In the genomic region with DNA sequence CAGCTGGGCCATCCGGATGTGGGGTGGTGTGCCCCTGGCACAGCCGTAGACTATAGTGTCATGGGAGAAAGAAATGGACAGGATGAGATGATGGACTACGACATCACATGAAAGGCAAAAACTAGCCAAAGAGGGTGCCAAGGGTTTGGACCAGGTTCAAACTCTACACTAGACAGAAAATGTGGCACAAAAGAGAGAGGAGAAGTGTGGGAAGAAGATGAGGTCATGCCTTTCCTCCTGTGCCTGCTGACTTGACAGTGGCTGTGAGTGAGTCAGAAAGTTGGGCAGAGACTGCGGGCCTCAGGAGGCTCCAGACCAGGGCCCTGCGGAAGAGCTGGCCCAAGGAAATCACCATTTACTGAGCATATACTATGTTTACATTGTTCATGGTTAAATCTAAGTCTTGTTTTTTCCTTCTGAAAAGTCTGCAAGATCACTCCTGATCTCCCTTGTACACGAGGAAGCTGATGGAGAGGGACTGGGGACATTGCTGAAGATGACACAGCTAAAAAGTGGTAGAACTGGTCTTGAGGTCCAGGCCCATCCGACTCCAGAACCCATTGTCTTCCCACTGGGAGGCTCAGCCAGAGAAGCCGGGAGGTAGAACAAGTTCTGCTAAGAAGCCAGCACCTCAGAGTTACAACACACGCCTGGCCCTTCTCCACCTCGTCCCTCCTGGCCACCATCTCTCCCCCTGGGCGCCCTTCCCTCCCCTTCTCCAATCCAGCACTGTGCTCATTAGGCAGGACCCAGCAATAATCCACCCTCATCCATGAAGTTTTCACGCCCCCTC, we compare ENCODE assay signal across 10 cellular contexts. TPM values are rescaled to one million over a fixed set of nuclear protein-coding genes. Genes with fewer than 3 reads are reported as not detected.
DNase-seq lines count a peak whose midpoint lies in the region; ATAC-seq and TF ChIP-seq lines count a peak whose summit lies in the region.
"Had no signal": no experiment of that assay in that cellular context is flagged by ENCODE, and none has a peak within 500 bp of the region (broad histone marks: within the 10 kb centered on the region; RNA-seq: fewer than 3 reads in every experiment).

No MANE protein-coding gene starts in this region.

- H3K4me3 Mint-ChIP-seq in GM23338, result no peak overlapping the region
- H3K4me3 Mint-ChIP-seq in activated CD8-positive, alpha-beta T cell treated with anti-CD3 and anti-CD28 coated beads for 36 hours, result no peak overlapping the region

- no peak overlapping the region for H2AFZ ChIP-seq in GM23338

- no peaks in the 10 kb centered on the region for H3F3A ChIP-seq in GM23338 (replicated peaks; ENCODE audit: low read depth)

- no peaks in the 10 kb centered on the region for H3K9me3 ChIP-seq in adrenal gland (replicated peaks in 1 of 3)
- H3K9me3 ChIP-seq in gastroesophageal sphincter, result no peaks in the 10 kb centered on the region
- peaks cover 0 to 11% (median 8%) of the 10 kb centered on the region in 8 donors for H3K9me3 ChIP-seq in spleen

- peaks cover 17% of the 10 kb centered on the region for H3K4me1 Mint-ChIP-seq in GM23338
- H3K4me1 Mint-ChIP-seq in activated CD8-positive, alpha-beta T cell treated with anti-CD3 and anti-CD28 coated beads for 36 hours (ENCODE audit: low read depth), result no peaks in the 10 kb centered on the region

- H3K4me1 ChIP-seq in GM23338 (ENCODE audit: insufficient read depth) (no peaks in the 10 kb centered on the region; the same call in 1 of the 2 replicates), adrenal gland (replicated peaks in 1 of 2) (no peaks in the 10 kb centered on the region), gastroesophageal sphincter (peaks cover 0 to 50% (median 6%) of the 10 kb centered on the region in 3 donors), spleen (peaks cover 0 to 15% (median 6%) of the 10 kb centered on the region in 6 donors)

- CTCF ChIA-PET in activated CD8-positive, alpha-beta T cell treated with anti-CD3 and anti-CD28 coated beads for 36 hours (lab: Charles Lee), result no interaction called here

- no peak for TF ChIP-seq POLR2A in adrenal gland (IDR thresholded peaks at IDR 0.05)
- TF ChIP-seq POLR2A in gastroesophageal sphincter (IDR thresholded peaks at IDR 0.05), result no peak
- TF ChIP-seq POLR2A in spleen (IDR thresholded peaks at IDR 0.05), result no peak

- ATAC-seq in GM23338 (no peak), gastroesophageal sphincter (peak; percentile 37), HG03039 (IDR thresholded peaks at IDR 0.05; ENCODE audit: unreplicated experiment) (no peak), HG02610 (IDR thresholded peaks at IDR 0.05; ENCODE audit: unreplicated experiment) (no peak)
- ATAC-seq in activated CD8-positive, alpha-beta T cell treated with anti-CD3 and anti-CD28 coated beads for 36 hours, result no peak

- peaks cover 7% of the 10 kb centered on the region; the same call in 2 of the 3 replicates for H3K9me3 Mint-ChIP-seq in GM23338
- peaks cover 4% of the 10 kb centered on the region for H3K9me3 Mint-ChIP-seq in activated CD8-positive, alpha-beta T cell treated with anti-CD3 and anti-CD28 coated beads for 36 hours

- H3K4me2 ChIP-seq in GM23338, result no peak overlapping the region

- H3K27ac ChIP-seq in GM23338 (ENCODE audit: low read depth), result no peak overlapping the region
- no peak overlapping the region for H3K27ac ChIP-seq in adrenal gland
- peak overlapping the region in 2 of 4 donors; percentile 37 to 79 for H3K27ac ChIP-seq in gastroesophageal sphincter
- H3K27ac ChIP-seq in spleen, result no peak overlapping the region

- H3K36me3 Mint-ChIP-seq in GM23338 (ENCODE audit: low read depth), result peaks cover 6% of the 10 kb centered on the region; the same call in 2 of the 3 replicates
- no peaks in the 10 kb centered on the region for H3K36me3 Mint-ChIP-seq in activated CD8-positive, alpha-beta T cell treated with anti-CD3 and anti-CD28 coated beads for 36 hours (ENCODE audit: low read depth)

- peak overlapping the region; percentile 57; the same call in 1 of the 2 replicates for H3K27ac Mint-ChIP-seq in GM23338
- no peak overlapping the region for H3K27ac Mint-ChIP-seq in activated CD8-positive, alpha-beta T cell treated with anti-CD3 and anti-CD28 coated beads for 36 hours

- 0 out of 2 replicates have a peak, but pooled peaks cover 2% of the 10 kb centered on the region for H3K9me2 ChIP-seq in GM23338 (ENCODE audit: insufficient read depth)

- DNase-seq in GM23338 (ENCODE audit: low spot score), result no peak
- peak in 5 of 7 donors; percentile 57 to 71 (median 64) for DNase-seq in adrenal gland
- DNase-seq in spleen, result peak; percentile 47
- DNase-seq in activated CD8-positive, alpha-beta T cell treated with anti-CD3 and anti-CD28 coated beads for 36 hours, result no peak
- DNase-seq in stimulated activated CD4-positive, alpha-beta T cell treated with anti-CD3 and anti-CD28 coated beads, Interleukin-15, amount 100 ng/mL, for 24 hours, result no peak
- DNase-seq: activated T-cell treated with anti-CD3 and anti-CD28 coated beads, Interleukin-2, amount 50 U/mL, for 48 hours; stimulated activated CD4-positive, alpha-beta T cell treated with anti-CD3 and anti-CD28 coated beads, Interleukin-2, amount 100 ng/mL, for 48 hours had no signal

- 81 to 89% (median 83%) methylated on average over 12 of the region's 12 CpGs for WGBS in adrenal gland, 4 donors
- WGBS in gastroesophageal sphincter (ENCODE audit: low coverage in 1 of 2), 2 donors, result 74 to 78% methylated on average over 8 to 10 of the region's 12 CpGs
- WGBS in spleen, 5 donors, result 85 to 97% (median 87%) methylated on average over 12 of the region's 12 CpGs

- H3K79me2 ChIP-seq in GM23338 (replicated peaks; ENCODE audit: insufficient read depth), result no peaks in the 10 kb centered on the region; the same call in 1 of the 2 replicates

- H3K27me3 ChIP-seq in GM23338 (ENCODE audit: insufficient read depth), result no peaks in the 10 kb centered on the region
- no peaks in the 10 kb centered on the region for H3K27me3 ChIP-seq in adrenal gland
- no peaks in the 10 kb centered on the region for H3K27me3 ChIP-seq in gastroesophageal sphincter
- no peaks in the 10 kb centered on the region for H3K27me3 ChIP-seq in spleen (replicated peaks in 1 of 7)

- H4K20me1 ChIP-seq in GM23338 (replicated peaks; ENCODE audit: insufficient read depth), result peaks cover 2% of the 10 kb centered on the region; the same call in 1 of the 2 replicates

- H3K4me3 ChIP-seq in GM23338 (no peak overlapping the region), adrenal gland (no peak overlapping the region), gastroesophageal sphincter (no peak overlapping the region), spleen (no peak overlapping the region)

- H3K36me3 ChIP-seq in GM23338 (ENCODE audit: insufficient read depth) (no peaks in the 10 kb centered on the region), adrenal gland (replicated peaks in 1 of 2) (no peaks in the 10 kb centered on the region), gastroesophageal sphincter (no peaks in the 10 kb centered on the region), spleen (no peaks in the 10 kb centered on the region)

- intact Hi-C loops in adrenal gland (cut with DNase I) (no loop called here), spleen (cut with DNase I; ENCODE audit: low total_unique reads) (no loop called here)
- intact Hi-C loops in activated CD8-positive, alpha-beta T cell treated with anti-CD3 and anti-CD28 coated beads for 36 hours (cut with micrococcal nuclease), result no loop called here

- TF ChIP-seq CTCF in GM23338 (conservative IDR thresholded peaks at IDR 0.05; ENCODE audit: low read depth in 2 of 2) (no peak), adrenal gland (IDR thresholded peaks at IDR 0.05) (no peak), gastroesophageal sphincter (IDR thresholded peaks at IDR 0.05) (no peak), spleen (IDR thresholded peaks at IDR 0.05 in 8 of 11, conservative IDR thresholded peaks at IDR 0.05 in 3 of 11) (no peak)
- no peak for TF ChIP-seq CTCF in activated CD8-positive, alpha-beta T cell treated with anti-CD3 and anti-CD28 coated beads for 36 hours (IDR thresholded peaks at IDR 0.05)

- POLR2A ChIA-PET in activated CD8-positive, alpha-beta T cell treated with anti-CD3 and anti-CD28 coated beads for 36 hours (lab: Charles Lee), result no interaction called here

- H3K27me3 Mint-ChIP-seq in GM23338 (ENCODE audit: insufficient read depth, low read depth, poor library complexity), result peaks cover 3% of the 10 kb centered on the region
- H3K27me3 Mint-ChIP-seq in activated CD8-positive, alpha-beta T cell treated with anti-CD3 and anti-CD28 coated beads for 36 hours, result no peaks in the 10 kb centered on the region

- TF ChIP-seq EP300 in gastroesophageal sphincter (IDR thresholded peaks at IDR 0.05), result no peak

TF ChIP-seq in GM23338, 12 proteins besides CTCF, POLR2A, EP300 and RAD21 (continues in another document):
- TF ChIP-seq CREB1 (CRISPR knock-in tag; IDR thresholded peaks at IDR 0.05; ENCODE audit: low read depth), result no peak
- TF ChIP-seq STAT1 (IDR thresholded peaks at IDR 0.05; ENCODE audit: unreplicated experiment), result no peak
- no peak for TF ChIP-seq ZNF114 (CRISPR knock-in tag; IDR thresholded peaks at IDR 0.05)
- no peak for TF ChIP-seq POLR2AphosphoS5 (IDR thresholded peaks at IDR 0.05; ENCODE audit: low read depth)
- TF ChIP-seq NANOG (IDR thresholded peaks at IDR 0.05; ENCODE audit: borderline replicate concordance), result no peak
- no peak for TF ChIP-seq EZH2phosphoT487 (IDR thresholded peaks at IDR 0.05; ENCODE audit: unreplicated experiment)
- TF ChIP-seq, protein P1, sequence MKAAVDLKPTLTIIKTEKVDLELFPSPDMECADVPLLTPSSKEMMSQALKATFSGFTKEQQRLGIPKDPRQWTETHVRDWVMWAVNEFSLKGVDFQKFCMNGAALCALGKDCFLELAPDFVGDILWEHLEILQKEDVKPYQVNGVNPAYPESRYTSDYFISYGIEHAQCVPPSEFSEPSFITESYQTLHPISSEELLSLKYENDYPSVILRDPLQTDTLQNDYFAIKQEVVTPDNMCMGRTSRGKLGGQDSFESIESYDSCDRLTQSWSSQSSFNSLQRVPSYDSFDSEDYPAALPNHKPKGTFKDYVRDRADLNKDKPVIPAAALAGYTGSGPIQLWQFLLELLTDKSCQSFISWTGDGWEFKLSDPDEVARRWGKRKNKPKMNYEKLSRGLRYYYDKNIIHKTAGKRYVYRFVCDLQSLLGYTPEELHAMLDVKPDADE (IDR thresholded peaks at IDR 0.05), result no peak

RNA-seq across cellular contexts. Expression of a gene that starts 35.7 kb away (rescaled TPM):
- total RNA-seq in GM23338 (2014; rRNA removed; shearing (Covaris generic)), result 3.5 and 5.7 TPM in 2 replicates
- polyA plus RNA-seq in GM23338 (2016; fragmentation: Nextera tagmentation; extraction: Ambion mirVana) (1.9 and 2.0 TPM in 2 replicates), adrenal gland (1 to 10 TPM; 1.1 to 5.3 (median 2.8) TPM), spleen (1 to 10 TPM; 1.7 to 5.9 (median 1.8) TPM)
- total RNA-seq in adrenal gland (1 to 10 TPM; 1.3 to 7.0 (median 2.1) TPM), gastroesophageal sphincter (10 to 100 TPM; 12.9 to 28.9 (median 16.0) TPM), spleen (10 to 100 TPM; 10.6 to 45.0 (median 21.4) TPM)
- under 1 TPM; 0.34 to 0.45 TPM for total RNA-seq in activated CD8-positive, alpha-beta T cell treated with anti-CD3 and anti-CD28 coated beads for 36 hours

Comparison
In these comparisons a context has a peak if more than half of its experiments do, and no peak if none do; other contexts are left out.
1. DNase-seq: peak in adrenal gland (5 of 7) and spleen (single experiment); none in GM23338 (single experiment), activated CD8-positive, alpha-beta T cell treated with anti-CD3 and anti-CD28 coated beads for 36 hours (single experiment) and stimulated activated CD4-positive, alpha-beta T cell treated with anti-CD3 and anti-CD28 coated beads, Interleukin-15, amount 100 ng/mL, for 24 hours (single experiment).